In the genomic region with DNA sequence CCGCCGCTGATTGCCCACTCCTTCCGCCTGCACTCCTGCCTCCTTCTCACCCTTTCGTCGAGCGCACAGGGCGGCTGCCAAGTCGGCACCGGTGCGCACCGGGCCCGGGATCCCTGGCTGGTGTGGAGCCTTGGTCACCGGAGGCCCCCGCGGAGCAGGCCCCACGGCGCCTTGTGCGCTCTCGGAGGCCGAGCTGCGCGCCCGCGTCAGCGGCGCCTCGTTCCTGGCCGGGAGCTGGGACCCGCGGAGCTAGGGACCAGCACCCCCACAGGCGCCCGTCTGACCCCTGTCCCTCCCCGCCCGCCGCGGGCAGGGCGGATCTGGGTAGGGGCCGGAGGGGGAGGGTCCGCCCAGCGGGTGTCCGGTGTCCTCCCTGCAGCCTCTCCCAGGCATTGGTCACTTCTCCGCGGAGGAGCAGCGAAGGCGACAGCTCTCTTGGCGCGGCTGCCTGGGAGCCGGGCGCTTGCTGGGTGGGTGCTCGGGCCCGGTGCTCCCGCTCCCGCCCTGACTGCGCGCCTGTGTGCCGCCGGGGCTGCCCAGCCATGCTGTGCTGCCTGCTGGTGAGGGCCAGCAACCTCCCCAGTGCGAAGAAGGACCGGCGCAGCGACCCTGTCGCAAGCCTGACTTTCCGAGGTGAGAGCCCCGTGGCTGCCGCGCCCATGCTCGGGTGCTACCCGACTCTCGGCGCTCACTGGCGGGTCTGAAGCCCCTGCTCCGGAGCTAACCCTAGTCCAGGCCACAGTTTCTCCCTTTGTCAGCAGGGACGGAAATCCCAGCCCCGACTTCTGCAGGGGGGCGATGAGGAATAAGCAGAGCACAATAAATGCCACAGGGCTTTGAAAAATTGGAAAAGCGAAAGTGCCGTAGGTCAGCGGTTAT, we compare ENCODE assay signal across 1 cellular context.
TF ChIP-seq lines count a peak whose summit lies in the region.

No MANE protein-coding gene starts in this region.

TF ChIP-seq in HepG2, 621 proteins besides CTCF, POLR2A, EP300 and RAD21 (continued from another document and continues in another):
- TF ChIP-seq, protein P1, sequence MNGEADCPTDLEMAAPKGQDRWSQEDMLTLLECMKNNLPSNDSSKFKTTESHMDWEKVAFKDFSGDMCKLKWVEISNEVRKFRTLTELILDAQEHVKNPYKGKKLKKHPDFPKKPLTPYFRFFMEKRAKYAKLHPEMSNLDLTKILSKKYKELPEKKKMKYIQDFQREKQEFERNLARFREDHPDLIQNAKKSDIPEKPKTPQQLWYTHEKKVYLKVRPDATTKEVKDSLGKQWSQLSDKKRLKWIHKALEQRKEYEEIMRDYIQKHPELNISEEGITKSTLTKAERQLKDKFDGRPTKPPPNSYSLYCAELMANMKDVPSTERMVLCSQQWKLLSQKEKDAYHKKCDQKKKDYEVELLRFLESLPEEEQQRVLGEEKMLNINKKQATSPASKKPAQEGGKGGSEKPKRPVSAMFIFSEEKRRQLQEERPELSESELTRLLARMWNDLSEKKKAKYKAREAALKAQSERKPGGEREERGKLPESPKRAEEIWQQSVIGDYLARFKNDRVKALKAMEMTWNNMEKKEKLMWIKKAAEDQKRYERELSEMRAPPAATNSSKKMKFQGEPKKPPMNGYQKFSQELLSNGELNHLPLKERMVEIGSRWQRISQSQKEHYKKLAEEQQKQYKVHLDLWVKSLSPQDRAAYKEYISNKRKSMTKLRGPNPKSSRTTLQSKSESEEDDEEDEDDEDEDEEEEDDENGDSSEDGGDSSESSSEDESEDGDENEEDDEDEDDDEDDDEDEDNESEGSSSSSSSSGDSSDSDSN (CRISPR knock-in tag; IDR thresholded peaks at IDR 0.05) = peak; percentile 70; the same call in 1 of the 2 replicates
- TF ChIP-seq ZBTB7B (CRISPR knock-in tag; IDR thresholded peaks at IDR 0.05) = peak; percentile 38; the same call in 1 of the 2 replicates
- 0 out of 2 replicates have a peak, but pooled peaks have one; percentile 73 for TF ChIP-seq ETV6 (CRISPR knock-in tag; conservative IDR thresholded peaks at IDR 0.05)
- TF ChIP-seq, protein P2, sequence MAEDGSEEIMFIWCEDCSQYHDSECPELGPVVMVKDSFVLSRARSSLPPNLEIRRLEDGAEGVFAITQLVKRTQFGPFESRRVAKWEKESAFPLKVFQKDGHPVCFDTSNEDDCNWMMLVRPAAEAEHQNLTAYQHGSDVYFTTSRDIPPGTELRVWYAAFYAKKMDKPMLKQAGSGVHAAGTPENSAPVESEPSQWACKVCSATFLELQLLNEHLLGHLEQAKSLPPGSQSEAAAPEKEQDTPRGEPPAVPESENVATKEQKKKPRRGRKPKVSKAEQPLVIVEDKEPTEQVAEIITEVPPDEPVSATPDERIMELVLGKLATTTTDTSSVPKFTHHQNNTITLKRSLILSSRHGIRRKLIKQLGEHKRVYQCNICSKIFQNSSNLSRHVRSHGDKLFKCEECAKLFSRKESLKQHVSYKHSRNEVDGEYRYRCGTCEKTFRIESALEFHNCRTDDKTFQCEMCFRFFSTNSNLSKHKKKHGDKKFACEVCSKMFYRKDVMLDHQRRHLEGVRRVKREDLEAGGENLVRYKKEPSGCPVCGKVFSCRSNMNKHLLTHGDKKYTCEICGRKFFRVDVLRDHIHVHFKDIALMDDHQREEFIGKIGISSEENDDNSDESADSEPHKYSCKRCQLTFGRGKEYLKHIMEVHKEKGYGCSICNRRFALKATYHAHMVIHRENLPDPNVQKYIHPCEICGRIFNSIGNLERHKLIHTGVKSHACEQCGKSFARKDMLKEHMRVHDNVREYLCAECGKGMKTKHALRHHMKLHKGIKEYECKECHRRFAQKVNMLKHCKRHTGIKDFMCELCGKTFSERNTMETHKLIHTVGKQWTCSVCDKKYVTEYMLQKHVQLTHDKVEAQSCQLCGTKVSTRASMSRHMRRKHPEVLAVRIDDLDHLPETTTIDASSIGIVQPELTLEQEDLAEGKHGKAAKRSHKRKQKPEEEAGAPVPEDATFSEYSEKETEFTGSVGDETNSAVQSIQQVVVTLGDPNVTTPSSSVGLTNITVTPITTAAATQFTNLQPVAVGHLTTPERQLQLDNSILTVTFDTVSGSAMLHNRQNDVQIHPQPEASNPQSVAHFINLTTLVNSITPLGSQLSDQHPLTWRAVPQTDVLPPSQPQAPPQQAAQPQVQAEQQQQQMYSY (CRISPR knock-in tag; IDR thresholded peaks at IDR 0.05) = peak; percentile 87
- no peak for TF ChIP-seq PRPF4 (IDR thresholded peaks at IDR 0.05; ENCODE audit: low read depth, low read length, poor library complexity, severe bottlenecking)
- TF ChIP-seq IRF2 (CRISPR knock-in tag; IDR thresholded peaks at IDR 0.05) = peak; percentile 40; the same call in 1 of the 2 replicates
- no peak for TF ChIP-seq ZZZ3 (CRISPR knock-in tag; IDR thresholded peaks at IDR 0.05; ENCODE audit: borderline replicate concordance)
- TF ChIP-seq, protein P3, sequence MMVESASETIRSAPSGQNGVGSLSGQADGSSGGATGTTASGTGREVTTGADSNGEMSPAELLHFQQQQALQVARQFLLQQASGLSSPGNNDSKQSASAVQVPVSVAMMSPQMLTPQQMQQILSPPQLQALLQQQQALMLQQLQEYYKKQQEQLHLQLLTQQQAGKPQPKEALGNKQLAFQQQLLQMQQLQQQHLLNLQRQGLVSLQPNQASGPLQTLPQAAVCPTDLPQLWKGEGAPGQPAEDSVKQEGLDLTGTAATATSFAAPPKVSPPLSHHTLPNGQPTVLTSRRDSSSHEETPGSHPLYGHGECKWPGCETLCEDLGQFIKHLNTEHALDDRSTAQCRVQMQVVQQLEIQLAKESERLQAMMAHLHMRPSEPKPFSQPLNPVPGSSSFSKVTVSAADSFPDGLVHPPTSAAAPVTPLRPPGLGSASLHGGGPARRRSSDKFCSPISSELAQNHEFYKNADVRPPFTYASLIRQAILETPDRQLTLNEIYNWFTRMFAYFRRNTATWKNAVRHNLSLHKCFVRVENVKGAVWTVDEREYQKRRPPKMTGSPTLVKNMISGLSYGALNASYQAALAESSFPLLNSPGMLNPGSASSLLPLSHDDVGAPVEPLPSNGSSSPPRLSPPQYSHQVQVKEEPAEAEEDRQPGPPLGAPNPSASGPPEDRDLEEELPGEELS (CRISPR knock-in tag; IDR thresholded peaks at IDR 0.05) = no peak
- TF ChIP-seq, protein P4, sequence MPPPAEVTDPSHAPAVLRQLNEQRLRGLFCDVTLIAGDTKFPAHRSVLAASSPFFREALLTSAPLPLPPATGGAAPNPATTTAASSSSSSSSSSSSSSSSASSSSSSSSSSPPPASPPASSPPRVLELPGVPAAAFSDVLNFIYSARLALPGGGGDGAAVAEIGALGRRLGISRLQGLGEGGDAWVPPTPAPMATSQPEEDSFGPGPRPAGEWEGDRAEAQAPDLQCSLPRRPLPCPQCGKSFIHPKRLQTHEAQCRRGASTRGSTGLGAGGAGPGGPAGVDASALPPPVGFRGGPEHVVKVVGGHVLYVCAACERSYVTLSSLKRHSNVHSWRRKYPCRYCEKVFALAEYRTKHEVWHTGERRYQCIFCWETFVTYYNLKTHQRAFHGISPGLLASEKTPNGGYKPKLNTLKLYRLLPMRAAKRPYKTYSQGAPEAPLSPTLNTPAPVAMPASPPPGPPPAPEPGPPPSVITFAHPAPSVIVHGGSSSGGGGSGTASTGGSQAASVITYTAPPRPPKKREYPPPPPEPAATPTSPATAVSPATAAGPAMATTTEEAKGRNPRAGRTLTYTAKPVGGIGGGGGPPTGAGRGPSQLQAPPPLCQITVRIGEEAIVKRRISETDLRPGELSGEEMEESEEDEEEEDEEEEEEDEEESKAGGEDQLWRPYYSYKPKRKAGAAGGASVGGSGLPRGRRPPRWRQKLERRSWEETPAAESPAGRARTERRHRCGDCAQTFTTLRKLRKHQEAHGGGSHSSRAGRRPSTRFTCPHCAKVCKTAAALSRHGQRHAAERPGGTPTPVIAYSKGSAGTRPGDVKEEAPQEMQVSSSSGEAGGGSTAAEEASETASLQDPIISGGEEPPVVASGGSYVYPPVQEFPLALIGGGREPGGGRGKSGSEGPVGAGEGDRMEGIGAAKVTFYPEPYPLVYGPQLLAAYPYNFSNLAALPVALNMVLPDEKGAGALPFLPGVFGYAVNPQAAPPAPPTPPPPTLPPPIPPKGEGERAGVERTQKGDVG (CRISPR knock-in tag; IDR thresholded peaks at IDR 0.05; ENCODE audit: borderline replicate concordance) = no peak
- no peak for TF ChIP-seq TGIF2 (CRISPR knock-in tag; IDR thresholded peaks at IDR 0.05)
- TF ChIP-seq ATF7-NPFF (CRISPR knock-in tag; IDR thresholded peaks at IDR 0.05; ENCODE audit: low read depth) = peak; percentile 25; the same call in 1 of the 2 replicates
- TF ChIP-seq TAF15 (IDR thresholded peaks at IDR 0.05; ENCODE audit: low read depth, low read length, poor library complexity, severe bottlenecking) = no peak
- TF ChIP-seq NFRKB (IDR thresholded peaks at IDR 0.05) = no peak
- no peak for TF ChIP-seq ZBTB42 (CRISPR knock-in tag; IDR thresholded peaks at IDR 0.05)
- TF ChIP-seq EZH2 (conservative IDR thresholded peaks at IDR 0.05; ENCODE audit: low read depth, low read length) = 0 out of 2 replicates have a peak, but pooled peaks have one; percentile 49
- TF ChIP-seq DPF2 (CRISPR knock-in tag; IDR thresholded peaks at IDR 0.05; ENCODE audit: borderline replicate concordance, low read depth) = no peak
- TF ChIP-seq TAF1 (CRISPR knock-in tag; IDR thresholded peaks at IDR 0.05) = no peak
- TF ChIP-seq MTF2 (CRISPR knock-in tag; IDR thresholded peaks at IDR 0.05; ENCODE audit: borderline replicate concordance) = no peak
- no peak for TF ChIP-seq CBX2 (IDR thresholded peaks at IDR 0.05; ENCODE audit: low read depth, low read length)
- TF ChIP-seq CBX2 (CRISPR knock-in tag; IDR thresholded peaks at IDR 0.05; ENCODE audit: low read depth) = no peak
- peak; percentile 66; the same call in 1 of the 2 replicates for TF ChIP-seq ZNF768 (CRISPR knock-in tag; IDR thresholded peaks at IDR 0.05)
- TF ChIP-seq RFXAP (CRISPR knock-in tag; IDR thresholded peaks at IDR 0.05; ENCODE audit: borderline replicate concordance) = no peak
- 0 out of 2 replicates have a peak, but pooled peaks have one; percentile 11 for TF ChIP-seq MAFF (IDR thresholded peaks at IDR 0.05; ENCODE audit: low read depth, low read length)
- TF ChIP-seq, protein P5, sequence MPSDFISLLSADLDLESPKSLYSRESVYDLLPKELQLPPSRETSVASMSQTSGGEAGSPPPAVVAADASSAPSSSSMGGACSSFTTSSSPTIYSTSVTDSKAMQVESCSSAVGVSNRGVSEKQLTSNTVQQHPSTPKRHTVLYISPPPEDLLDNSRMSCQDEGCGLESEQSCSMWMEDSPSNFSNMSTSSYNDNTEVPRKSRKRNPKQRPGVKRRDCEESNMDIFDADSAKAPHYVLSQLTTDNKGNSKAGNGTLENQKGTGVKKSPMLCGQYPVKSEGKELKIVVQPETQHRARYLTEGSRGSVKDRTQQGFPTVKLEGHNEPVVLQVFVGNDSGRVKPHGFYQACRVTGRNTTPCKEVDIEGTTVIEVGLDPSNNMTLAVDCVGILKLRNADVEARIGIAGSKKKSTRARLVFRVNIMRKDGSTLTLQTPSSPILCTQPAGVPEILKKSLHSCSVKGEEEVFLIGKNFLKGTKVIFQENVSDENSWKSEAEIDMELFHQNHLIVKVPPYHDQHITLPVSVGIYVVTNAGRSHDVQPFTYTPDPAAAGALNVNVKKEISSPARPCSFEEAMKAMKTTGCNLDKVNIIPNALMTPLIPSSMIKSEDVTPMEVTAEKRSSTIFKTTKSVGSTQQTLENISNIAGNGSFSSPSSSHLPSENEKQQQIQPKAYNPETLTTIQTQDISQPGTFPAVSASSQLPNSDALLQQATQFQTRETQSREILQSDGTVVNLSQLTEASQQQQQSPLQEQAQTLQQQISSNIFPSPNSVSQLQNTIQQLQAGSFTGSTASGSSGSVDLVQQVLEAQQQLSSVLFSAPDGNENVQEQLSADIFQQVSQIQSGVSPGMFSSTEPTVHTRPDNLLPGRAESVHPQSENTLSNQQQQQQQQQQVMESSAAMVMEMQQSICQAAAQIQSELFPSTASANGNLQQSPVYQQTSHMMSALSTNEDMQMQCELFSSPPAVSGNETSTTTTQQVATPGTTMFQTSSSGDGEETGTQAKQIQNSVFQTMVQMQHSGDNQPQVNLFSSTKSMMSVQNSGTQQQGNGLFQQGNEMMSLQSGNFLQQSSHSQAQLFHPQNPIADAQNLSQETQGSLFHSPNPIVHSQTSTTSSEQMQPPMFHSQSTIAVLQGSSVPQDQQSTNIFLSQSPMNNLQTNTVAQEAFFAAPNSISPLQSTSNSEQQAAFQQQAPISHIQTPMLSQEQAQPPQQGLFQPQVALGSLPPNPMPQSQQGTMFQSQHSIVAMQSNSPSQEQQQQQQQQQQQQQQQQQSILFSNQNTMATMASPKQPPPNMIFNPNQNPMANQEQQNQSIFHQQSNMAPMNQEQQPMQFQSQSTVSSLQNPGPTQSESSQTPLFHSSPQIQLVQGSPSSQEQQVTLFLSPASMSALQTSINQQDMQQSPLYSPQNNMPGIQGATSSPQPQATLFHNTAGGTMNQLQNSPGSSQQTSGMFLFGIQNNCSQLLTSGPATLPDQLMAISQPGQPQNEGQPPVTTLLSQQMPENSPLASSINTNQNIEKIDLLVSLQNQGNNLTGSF (CRISPR knock-in tag; IDR thresholded peaks at IDR 0.05) = no peak
- 0 out of 2 replicates have a peak, but pooled peaks have one; percentile 13 for TF ChIP-seq ISL2 (CRISPR knock-in tag; IDR thresholded peaks at IDR 0.05)
- TF ChIP-seq MAZ (IDR thresholded peaks at IDR 0.05; ENCODE audit: borderline replicate concordance, low read depth, low read length) = no peak
- no peak for TF ChIP-seq MAZ (CRISPR knock-in tag; IDR thresholded peaks at IDR 0.05; ENCODE audit: low read depth)
- TF ChIP-seq KDM1A (CRISPR knock-in tag; IDR thresholded peaks at IDR 0.05) = no peak
- no peak for TF ChIP-seq ZNF235 (CRISPR knock-in tag; IDR thresholded peaks at IDR 0.05; ENCODE audit: borderline replicate concordance)
- TF ChIP-seq ZNF274 (CRISPR knock-in tag; IDR thresholded peaks at IDR 0.05) = no peak
- TF ChIP-seq ZNF234 (CRISPR knock-in tag; conservative IDR thresholded peaks at IDR 0.05) = no peak
- TF ChIP-seq ZNF225 (CRISPR knock-in tag; IDR thresholded peaks at IDR 0.05) = 0 out of 2 replicates have a peak, but pooled peaks have one; percentile 35
- no peak for TF ChIP-seq ATF1 (CRISPR knock-in tag; IDR thresholded peaks at IDR 0.05)
- no peak for TF ChIP-seq MXD4 (CRISPR knock-in tag; IDR thresholded peaks at IDR 0.05)
- TF ChIP-seq, protein P6, sequence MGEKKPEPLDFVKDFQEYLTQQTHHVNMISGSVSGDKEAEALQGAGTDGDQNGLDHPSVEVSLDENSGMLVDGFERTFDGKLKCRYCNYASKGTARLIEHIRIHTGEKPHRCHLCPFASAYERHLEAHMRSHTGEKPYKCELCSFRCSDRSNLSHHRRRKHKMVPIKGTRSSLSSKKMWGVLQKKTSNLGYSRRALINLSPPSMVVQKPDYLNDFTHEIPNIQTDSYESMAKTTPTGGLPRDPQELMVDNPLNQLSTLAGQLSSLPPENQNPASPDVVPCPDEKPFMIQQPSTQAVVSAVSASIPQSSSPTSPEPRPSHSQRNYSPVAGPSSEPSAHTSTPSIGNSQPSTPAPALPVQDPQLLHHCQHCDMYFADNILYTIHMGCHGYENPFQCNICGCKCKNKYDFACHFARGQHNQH (CRISPR knock-in tag; IDR thresholded peaks at IDR 0.05) = no peak
- no peak for TF ChIP-seq ZNF619 (CRISPR knock-in tag; IDR thresholded peaks at IDR 0.05)
